ENCODE assay signal across 10 cellular contexts in the genomic region with DNA sequence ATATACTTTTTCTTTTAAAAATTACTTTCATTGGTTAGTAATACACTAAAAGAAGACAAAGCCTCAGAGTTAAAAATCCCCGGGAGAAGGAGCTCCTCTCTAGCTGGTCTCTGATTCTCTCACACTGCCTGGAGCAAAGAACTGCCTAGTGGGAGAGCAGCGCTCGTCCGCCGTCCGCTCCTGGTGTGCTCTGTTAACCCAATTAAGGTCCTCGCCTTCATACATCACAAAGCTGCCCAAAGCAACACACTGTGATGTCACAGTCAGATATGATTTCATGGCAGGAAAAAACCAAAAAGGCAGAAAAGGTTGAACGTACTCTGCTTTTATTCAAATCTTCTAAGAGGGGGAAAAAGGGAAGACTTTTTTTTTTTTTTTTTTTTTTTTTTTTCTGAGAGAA.
DNase-seq lines count a peak whose midpoint lies in the region; ATAC-seq, FAIRE-seq and TF ChIP-seq lines count a peak whose summit lies in the region.
"Had no signal": no experiment of that assay in that cellular context is flagged by ENCODE, and none has a peak within 500 bp of the region (broad histone marks: within the 10 kb centered on the region; RNA-seq: fewer than 3 reads in every experiment).

No MANE protein-coding gene starts in this region.

- H3K27ac ChIP-seq in pancreas: peak overlapping the region in 2 of 4 donors; percentile 51 to 63

- H3K4me3 ChIP-seq in MG63: peak overlapping the region; percentile 18
- H3K4me3 ChIP-seq in pancreas: no peak overlapping the region

- FAIRE-seq in pancreas (lab: Jason Lieb, UNC): no peak

- peak in 3 of 4 donors; percentile 45 to 51 (median 47) for ATAC-seq in pancreas

- peak; percentile 30 for DNase-seq in MG63
- DNase-seq in NCI-H69 (lab: John Stamatoyannopoulos, UW): peak; percentile 7
- peak; percentile 30 for DNase-seq in fibroblast of gingiva (ENCODE audit: low read depth)
- no peak for DNase-seq in pancreas
- no peak for DNase-seq in HPDE6-E6E7 (ENCODE audit: extremely low spot score)
- no peak for DNase-seq in GM19240 (ENCODE audit: insufficient read length, low spot score)
- no peak for DNase-seq in GM03348 (ENCODE audit: low spot score)
- no peak for DNase-seq in activated naive CD4-positive, alpha-beta T cell treated with anti-CD3 and anti-CD28 coated beads, Interleukin-2, amount 50 U/mL, for 16 hours
- DNase-seq: CD8-positive, alpha-beta memory T cell; stimulated activated naive CD4-positive, alpha-beta T cell treated with Interleukin-2 at 50 U/mL for 16 hours had no signal

- H3K36me3 ChIP-seq in MG63: no peaks in the 10 kb centered on the region
- no peaks in the 10 kb centered on the region for H3K36me3 ChIP-seq in pancreas

- TF ChIP-seq CTCF in pancreas (IDR thresholded peaks at IDR 0.05): no peak

- no peaks in the 10 kb centered on the region for H3K27me3 ChIP-seq in MG63
- no peaks in the 10 kb centered on the region for H3K27me3 ChIP-seq in pancreas

- peaks cover 10 to 19% (median 13%) of the 10 kb centered on the region in 3 donors for H3K4me1 ChIP-seq in pancreas

- WGBS in pancreas, 2 donors: 60 to 69% methylated on average over 8 of the region's 8 CpGs

- H3K9me3 ChIP-seq in MG63: no peaks in the 10 kb centered on the region
- H3K9me3 ChIP-seq in pancreas: no peaks in the 10 kb centered on the region

- intact Hi-C loops in pancreas (cut with DNase I): no loop called here

Comparison
In these comparisons a context has a peak if more than half of its experiments do, and no peak if none do; other contexts are left out.
1. DNase-seq: peak in MG63 (single experiment), NCI-H69 (single experiment) and fibroblast of gingiva (single experiment); none in pancreas (0 of 6), HPDE6-E6E7 (single experiment), GM19240 (single experiment), GM03348 (single experiment) and activated naive CD4-positive, alpha-beta T cell treated with anti-CD3 and anti-CD28 coated beads, Interleukin-2, amount 50 U/mL, for 16 hours (single experiment).